In the genomic region with DNA sequence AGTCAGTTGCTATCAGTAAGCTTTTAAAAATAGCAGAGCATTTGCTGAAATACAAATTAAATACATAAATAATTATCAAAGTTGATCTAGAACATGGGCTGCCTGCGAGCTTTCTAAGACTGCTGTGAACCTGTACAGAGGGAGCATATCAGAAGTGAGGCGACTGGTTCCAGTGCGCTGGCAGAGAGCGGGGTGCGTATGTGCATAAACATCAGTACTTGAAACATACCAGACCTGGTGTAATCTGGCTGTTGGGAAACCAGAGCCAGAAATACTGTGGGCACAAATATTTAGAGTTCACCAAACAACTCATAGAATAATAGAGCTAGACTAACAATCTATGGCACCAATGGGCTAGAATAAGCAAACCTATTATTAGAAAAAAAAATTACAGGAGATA, we compare ENCODE assay signal across 23 cellular contexts.
"Had no signal": no experiment of that assay in that cellular context is flagged by ENCODE, and none has a peak within 500 bp of the region (broad histone marks: within the 10 kb centered on the region; RNA-seq: fewer than 3 reads in every experiment).

No MANE protein-coding gene starts in this region.

- H3K27me3 Mint-ChIP-seq: activated CD4-positive, alpha-beta T cell treated with anti-CD3 and anti-CD28 coated beads, Interleukin-2, amount 10 ng/mL, durations not matched to agents 7 days and 5 days; activated CD8-positive, alpha-beta memory T cell treated with anti-CD3 and anti-CD28 coated beads, Interleukin-2, amount 10 ng/mL, durations not matched to agents 7 days and 5 days; activated CD8-positive, alpha-beta T cell treated with anti-CD3 and anti-CD28 coated beads for 36 hours; central memory CD8-positive, alpha-beta T cell; effector memory CD8-positive, alpha-beta T cell; naive thymus-derived CD8-positive, alpha-beta T cell had no signal

- H3K4me1 ChIP-seq: ascending aorta, esophagus muscularis mucosa, gastrocnemius medialis had no signal

- H3K27ac Mint-ChIP-seq: activated CD4-positive, alpha-beta T cell treated with anti-CD3 and anti-CD28 coated beads, Interleukin-2, amount 10 ng/mL, durations not matched to agents 7 days and 5 days; activated CD8-positive, alpha-beta memory T cell treated with anti-CD3 and anti-CD28 coated beads, Interleukin-2, amount 10 ng/mL, durations not matched to agents 7 days and 5 days; activated CD8-positive, alpha-beta T cell treated with anti-CD3 and anti-CD28 coated beads for 36 hours; activated naive CD4-positive, alpha-beta T cell treated with anti-CD3 and anti-CD28 coated beads, Interleukin-2, amount 50 U/mL, for 72 hours; activated T-helper 1 cell treated with anti-CD3 and anti-CD28 coated beads, Interleukin-12 subunit alpha, Interleukin-12 subunit beta, Interleukin-2, Interleukin-4 antibody, amounts not matched to agents 30 ng/mL and 10 ng/mL and 1 ng/mL, durations not matched to agents 14 hours and 24 hours and 36 hours; T-helper 2 cell treated with Interferon-gamma antibody and Interleukin-4, amounts not matched to agents 5 μg/mL and 100 μg/mL, for 36 hours had no signal

- H3K4me3 Mint-ChIP-seq: activated CD4-positive, alpha-beta T cell treated with anti-CD3 and anti-CD28 coated beads, Interleukin-2, amount 10 ng/mL, durations not matched to agents 7 days and 5 days; activated CD8-positive, alpha-beta memory T cell treated with anti-CD3 and anti-CD28 coated beads, Interleukin-2, amount 10 ng/mL, durations not matched to agents 7 days and 5 days; activated CD8-positive, alpha-beta T cell treated with anti-CD3 and anti-CD28 coated beads for 36 hours; activated T-helper 1 cell treated with anti-CD3 and anti-CD28 coated beads, Interleukin-12 subunit alpha, Interleukin-12 subunit beta, Interleukin-2, Interleukin-4 antibody, amounts not matched to agents 30 ng/mL and 10 ng/mL and 1 ng/mL, durations not matched to agents 14 hours and 24 hours and 36 hours; central memory CD8-positive, alpha-beta T cell; effector memory CD8-positive, alpha-beta T cell; naive thymus-derived CD8-positive, alpha-beta T cell; T-helper 2 cell treated with Interferon-gamma antibody and Interleukin-4, amounts not matched to agents 5 μg/mL and 100 μg/mL, for 36 hours had no signal

- ATAC-seq: activated CD8-positive, alpha-beta memory T cell treated with anti-CD3 and anti-CD28 coated beads, Interleukin-2, amount 10 ng/mL, durations not matched to agents 7 days and 5 days; activated CD8-positive, alpha-beta T cell treated with anti-CD3 and anti-CD28 coated beads for 36 hours; activated naive CD4-positive, alpha-beta T cell treated with anti-CD3 and anti-CD28 coated beads, Interleukin-2, amount 50 U/mL, for 72 hours; effector memory CD8-positive, alpha-beta T cell; gastrocnemius medialis; naive thymus-derived CD8-positive, alpha-beta T cell had no signal

- H3K9me3 Mint-ChIP-seq: activated CD4-positive, alpha-beta T cell treated with anti-CD3 and anti-CD28 coated beads, Interleukin-2, amount 10 ng/mL, durations not matched to agents 7 days and 5 days; activated CD8-positive, alpha-beta T cell treated with anti-CD3 and anti-CD28 coated beads for 36 hours; activated naive CD4-positive, alpha-beta T cell treated with anti-CD3 and anti-CD28 coated beads, Interleukin-2, amount 50 U/mL, for 72 hours; activated T-helper 1 cell treated with anti-CD3 and anti-CD28 coated beads, Interleukin-12 subunit alpha, Interleukin-12 subunit beta, Interleukin-2, Interleukin-4 antibody, amounts not matched to agents 30 ng/mL and 10 ng/mL and 1 ng/mL, durations not matched to agents 14 hours and 24 hours and 36 hours; central memory CD8-positive, alpha-beta T cell; effector memory CD8-positive, alpha-beta T cell; naive thymus-derived CD8-positive, alpha-beta T cell; T-helper 2 cell treated with Interferon-gamma antibody and Interleukin-4, amounts not matched to agents 5 μg/mL and 100 μg/mL, for 36 hours had no signal

- H3K36me3 ChIP-seq: ovary had no signal

- DNase-seq: activated CD4-positive, alpha-beta T cell treated with anti-CD3 and anti-CD28 coated beads, Interleukin-2, amount 10 ng/mL, durations not matched to agents 7 days and 5 days; activated CD4-positive, CD25-positive, alpha-beta regulatory T cell treated with anti-CD3 and anti-CD28 coated beads, Interleukin-2, amount 50 U/mL, for 72 hours; activated CD8-positive, alpha-beta memory T cell treated with anti-CD3 and anti-CD28 coated beads, Interleukin-2, amount 10 ng/mL, durations not matched to agents 7 days and 5 days; activated CD8-positive, alpha-beta T cell treated with anti-CD3 and anti-CD28 coated beads for 36 hours; activated gamma-delta T cell; brain microvascular endothelial cell; effector memory CD8-positive, alpha-beta T cell; gastrocnemius medialis; naive thymus-derived CD8-positive, alpha-beta T cell; ovary; stimulated activated CD4-positive, alpha-beta T cell treated with anti-CD3 and anti-CD28 coated beads, Interleukin-2, amount 100 ng/mL, for 48 hours; stimulated activated naive CD4-positive, alpha-beta T cell; SW 1271; WERI-Rb-1 had no signal

- H3K4me3 ChIP-seq: ascending aorta, dorsolateral prefrontal cortex, esophagus muscularis mucosa, gastrocnemius medialis, lung, ovary, SK-N-MC had no signal

- H3K27ac ChIP-seq: ascending aorta, brain microvascular endothelial cell, dorsolateral prefrontal cortex, esophagus muscularis mucosa, gastrocnemius medialis, ovary, SK-N-MC, WERI-Rb-1 had no signal

- H3K9me3 ChIP-seq: ascending aorta, esophagus muscularis mucosa, gastrocnemius medialis, ovary had no signal

- H3K27me3 ChIP-seq: ascending aorta, brain microvascular endothelial cell, dorsolateral prefrontal cortex, esophagus muscularis mucosa, gastrocnemius medialis, ovary had no signal
